25 cellular contexts compared by ENCODE assay signal in genomic region chr12:41512531-41512930, GRCh38.
DNase-seq lines count a peak whose midpoint lies in the region; ATAC-seq and TF ChIP-seq lines count a peak whose summit lies in the region.
"Had no signal": no experiment of that assay in that cellular context is flagged by ENCODE, and none has a peak within 500 bp of the region (broad histone marks: within the 10 kb centered on the region; RNA-seq: fewer than 3 reads in every experiment).

No MANE protein-coding gene starts in this region.

- ATAC-seq in Right ventricle myocardium superior (ENCODE audit: poor library complexity) (peak; percentile 45), lower lobe of right lung (peak; percentile 36 to 48), HG03439 (IDR thresholded peaks at IDR 0.05; ENCODE audit: unreplicated experiment) (no peak), HG03159 (IDR thresholded peaks at IDR 0.05; ENCODE audit: unreplicated experiment) (no peak)
- ATAC-seq: A549; activated CD8-positive, alpha-beta memory T cell treated with anti-CD3 and anti-CD28 coated beads, Interleukin-2, amount 10 ng/mL, durations not matched to agents 7 days and 5 days; activated T-cell treated with anti-CD3 and anti-CD28 coated beads, Interleukin-2, amount 50 U/mL, for 72 hours; left lobe of liver had no signal

- intact Hi-C loops in Right ventricle myocardium superior (cut with DNase I): no loop called here
- intact Hi-C loops in cardiac septum (cut with DNase I): no loop called here
- intact Hi-C loops in lower lobe of right lung (cut with DNase I): no loop called here

- H3K27me3 ChIP-seq in lower lobe of right lung (ENCODE audit: low read depth): no peaks in the 10 kb centered on the region
- H3K27me3 ChIP-seq: BE2C, breast epithelium, upper lobe of left lung had no signal

- DNase-seq in Right ventricle myocardium superior: no peak
- DNase-seq in cardiac septum (ENCODE audit: low spot score): no peak
- DNase-seq in fibroblast of pulmonary artery (ENCODE audit: low read depth): peak; percentile 14
- DNase-seq in lower lobe of right lung: peak; percentile 41
- DNase-seq in activated effector memory CD4-positive, alpha-beta T cell treated with anti-CD3 and anti-CD28 coated beads, Interleukin-2, amount 50 U/mL, for 16 hours: no peak
- DNase-seq in NCI-H187 treated with DMSO at 0.1 percent for 48 hours (lab: John Stamatoyannopoulos, UW): no peak
- DNase-seq: activated CD4-positive, alpha-beta T cell treated with anti-CD3 and anti-CD28 coated beads, Interleukin-2, amount 50 U/mL, for 1 hour; activated CD8-positive, alpha-beta memory T cell treated with anti-CD3 and anti-CD28 coated beads, Interleukin-2, amount 10 ng/mL, durations not matched to agents 7 days and 5 days; activated naive CD4-positive, alpha-beta T cell treated with anti-CD3 and anti-CD28 coated beads for 36 hours; activated T-cell treated with anti-CD3 and anti-CD28 coated beads, Interleukin-2, amount 50 U/mL, for 72 hours; amniotic stem cell; BE2C; COR-L47; DND-41; NCI-H1048; NCI-H1694 treated with DMSO at 0.1 percent for 48 hours; NCI-H526 treated with DMSO at 0.1 percent for 48 hours; stimulated activated CD4-positive, alpha-beta T cell treated with anti-CD3 and anti-CD28 coated beads, Interleukin-2, amount 100 ng/mL, for 24 hours had no signal

- H3K4me3 ChIP-seq in fibroblast of pulmonary artery (replicated peaks; ENCODE audit: low read depth, low read length) (no peak overlapping the region), lower lobe of right lung (no peak overlapping the region)
- H3K4me3 ChIP-seq: A549, breast epithelium, HAP-1, upper lobe of left lung had no signal

- TF ChIP-seq CTCF in fibroblast of pulmonary artery (IDR thresholded peaks at IDR 0.05; ENCODE audit: low read length, missing control alignments) (no peak), lower lobe of right lung (IDR thresholded peaks at IDR 0.05) (no peak)

- no peaks in the 10 kb centered on the region for H3K9me3 ChIP-seq in lower lobe of right lung
- H3K9me3 ChIP-seq: A549, BE2C, breast epithelium, HAP-1, upper lobe of left lung had no signal

- H3K4me1 ChIP-seq in lower lobe of right lung: peaks cover 12% of the 10 kb centered on the region
- H3K4me1 ChIP-seq: A549, BE2C, breast epithelium had no signal

- H3K36me3 ChIP-seq in lower lobe of right lung: no peaks in the 10 kb centered on the region
- H3K36me3 ChIP-seq: BE2C, breast epithelium, HAP-1, upper lobe of left lung had no signal

- peak overlapping the region; percentile 12 for H3K27ac ChIP-seq in lower lobe of right lung
- H3K27ac ChIP-seq: A549, breast epithelium had no signal

Comparison
In these comparisons a context has a peak if more than half of its experiments do, and no peak if none do; other contexts are left out.
1. ATAC-seq: peak in Right ventricle myocardium superior (single experiment) and lower lobe of right lung (2 of 2); none in HG03439 (single experiment) and HG03159 (single experiment).
2. DNase-seq: peak in fibroblast of pulmonary artery (single experiment) and lower lobe of right lung (single experiment); none in Right ventricle myocardium superior (single experiment), cardiac septum (single experiment), activated effector memory CD4-positive, alpha-beta T cell treated with anti-CD3 and anti-CD28 coated beads, Interleukin-2, amount 50 U/mL, for 16 hours (single experiment) and NCI-H187 treated with DMSO at 0.1 percent for 48 hours (single experiment).